Comparison of ENCODE assay signal across 5 cellular contexts in genomic region chr3:135008326-135008725, GRCh38.
"Had no signal": no experiment of that assay in that cellular context is flagged by ENCODE, and none has a peak within 500 bp of the region (broad histone marks: within the 10 kb centered on the region; RNA-seq: fewer than 3 reads in every experiment).

No MANE protein-coding gene starts in this region.

- H3K27ac ChIP-seq: HL-60 had no signal

- ATAC-seq: HepG2, K562 had no signal

- DNase-seq: IMR-90, KBM-7 had no signal

- H3K4me3 ChIP-seq: K562 had no signal

- FAIRE-seq: HepG2, K562 had no signal
